23 cellular contexts compared by ENCODE assay signal in genomic region chr21:37912616-37913015, GRCh38. TPM values are rescaled to one million over a fixed set of nuclear protein-coding genes. Genes with fewer than 3 reads are reported as not detected.
"Had no signal": no experiment of that assay in that cellular context is flagged by ENCODE, and none has a peak within 500 bp of the region (broad histone marks: within the 10 kb centered on the region; RNA-seq: fewer than 3 reads in every experiment).

No MANE protein-coding gene starts in this region.

- H3K4me1 Mint-ChIP-seq: stimulated activated effector memory CD8-positive, alpha-beta T cell treated with anti-CD3 and anti-CD28 coated beads, Interleukin-12 subunit alpha, Interleukin-12 subunit beta, amount 100 ng/mL, for 72 hours had no signal

- H3K27ac Mint-ChIP-seq: activated naive CD8-positive, alpha-beta T cell treated with anti-CD3 and anti-CD28 coated beads for 36 hours; natural killer cell treated with Interleukin-12 subunit alpha and Interleukin-12 subunit beta and Interleukin-15 and Interleukin-18, amount 100 ng/mL, for 72 hours; stimulated activated effector memory CD8-positive, alpha-beta T cell treated with anti-CD3 and anti-CD28 coated beads, Interleukin-12 subunit alpha, Interleukin-12 subunit beta, amount 100 ng/mL, for 72 hours; stimulated activated naive CD8-positive, alpha-beta T cell treated with anti-CD3 and anti-CD28 coated beads, Interleukin-15, amount 100 ng/mL, for 72 hours; WTC11 had no signal

- ATAC-seq: foreskin keratinocyte; left lobe of liver; natural killer cell treated with Interleukin-12 subunit alpha and Interleukin-12 subunit beta and Interleukin-15 and Interleukin-18, amount 100 ng/mL, for 72 hours; right cardiac atrium; stimulated activated effector memory CD8-positive, alpha-beta T cell treated with anti-CD3 and anti-CD28 coated beads, Interleukin-12 subunit alpha, Interleukin-12 subunit beta, amount 100 ng/mL, for 72 hours; stimulated activated naive CD8-positive, alpha-beta T cell treated with anti-CD3 and anti-CD28 coated beads, Interleukin-15, amount 100 ng/mL, for 72 hours; WTC11 had no signal

- H3K36me3 Mint-ChIP-seq: activated naive CD8-positive, alpha-beta T cell treated with anti-CD3 and anti-CD28 coated beads for 36 hours; stimulated activated effector memory CD8-positive, alpha-beta T cell treated with anti-CD3 and anti-CD28 coated beads, Interleukin-12 subunit alpha, Interleukin-12 subunit beta, amount 100 ng/mL, for 72 hours; WTC11 had no signal

- H3K4me3 Mint-ChIP-seq: activated naive CD8-positive, alpha-beta T cell treated with anti-CD3 and anti-CD28 coated beads for 36 hours; natural killer cell treated with Interleukin-12 subunit alpha and Interleukin-12 subunit beta and Interleukin-15 and Interleukin-18, amount 100 ng/mL, for 72 hours; stimulated activated effector memory CD8-positive, alpha-beta T cell treated with anti-CD3 and anti-CD28 coated beads, Interleukin-12 subunit alpha, Interleukin-12 subunit beta, amount 100 ng/mL, for 72 hours; stimulated activated naive CD8-positive, alpha-beta T cell treated with anti-CD3 and anti-CD28 coated beads, Interleukin-15, amount 100 ng/mL, for 72 hours; WTC11 had no signal

- H3K9me3 Mint-ChIP-seq: natural killer cell treated with Interleukin-12 subunit alpha and Interleukin-12 subunit beta and Interleukin-15 and Interleukin-18, amount 100 ng/mL, for 72 hours; stimulated activated effector memory CD8-positive, alpha-beta T cell treated with anti-CD3 and anti-CD28 coated beads, Interleukin-12 subunit alpha, Interleukin-12 subunit beta, amount 100 ng/mL, for 72 hours; stimulated activated naive CD8-positive, alpha-beta T cell treated with anti-CD3 and anti-CD28 coated beads, Interleukin-15, amount 100 ng/mL, for 72 hours; WTC11 had no signal

- DNase-seq: activated CD4-positive, alpha-beta T cell treated with anti-CD3 and anti-CD28 coated beads, Interleukin-2, amount 50 U/mL, for 4 hours; activated CD8-positive, alpha-beta memory T cell treated with anti-CD3 and anti-CD28 coated beads for 24 hours; activated CD8-positive, alpha-beta memory T cell treated with anti-CD3 and anti-CD28 coated beads, Interleukin-2, amount 50 U/mL, for 48 hours; activated naive CD4-positive, alpha-beta T cell treated with Interleukin-2 at 50 U/mL for 16 hours; activated naive CD8-positive, alpha-beta T cell treated with anti-CD3 and anti-CD28 coated beads for 36 hours; activated T-cell treated with anti-CD3 and anti-CD28 coated beads, Interleukin-2, amount 50 U/mL, for 48 hours; cerebellar nuclear complex; cortex of kidney; erythroblast; foreskin keratinocyte; nucleus accumbens; right cardiac atrium; stimulated activated CD4-positive, alpha-beta T cell treated with anti-CD3 and anti-CD28 coated beads, Interleukin-2, amount 100 ng/mL, for 24 hours; stimulated activated naive CD8-positive, alpha-beta T cell treated with anti-CD3 and anti-CD28 coated beads, Interleukin-15, amount 100 ng/mL, for 72 hours; T-helper 9 cell; transverse colon had no signal

RNA-seq across cellular contexts. Expression of gene KCNJ6, which starts 3.6 kb away (rescaled TPM):
- total RNA-seq: activated naive CD8-positive, alpha-beta T cell treated with anti-CD3 and anti-CD28 coated beads for 36 hours; breast epithelium; foreskin keratinocyte; left lobe of liver; natural killer cell treated with Interleukin-12 subunit alpha and Interleukin-12 subunit beta and Interleukin-15 and Interleukin-18, amount 100 ng/mL, for 72 hours; suprapubic skin; T-helper 1 cell treated with Interleukin-12 subunit alpha and Interleukin-12 subunit beta and Interleukin-4 antibody, amounts not matched to agents 30 ng/mL and 1 ng/mL, for 36 hours had no signal
- polyA plus RNA-seq: foreskin keratinocyte, right cardiac atrium had no signal
